In genomic region chr3:73467211-73467610, GRCh38 we compare ENCODE assay signal across 19 cellular contexts.
DNase-seq lines count a peak whose midpoint lies in the region; FAIRE-seq and TF ChIP-seq lines count a peak whose summit lies in the region.
"Had no signal": no experiment of that assay in that cellular context is flagged by ENCODE, and none has a peak within 500 bp of the region (broad histone marks: within the 10 kb centered on the region; RNA-seq: fewer than 3 reads in every experiment).

No MANE protein-coding gene starts in this region.

- H3K79me1 ChIP-seq in H1 (ENCODE audit: low read depth, low read length) = no peaks in the 10 kb centered on the region

- H3K4me1 ChIP-seq in left ventricle myocardium inferior (peaks cover 62% of the 10 kb centered on the region), right atrium auricular region (peaks cover 0 to 11% of the 10 kb centered on the region in 2 donors), H1 (replicated peaks in 1 of 4; ENCODE audit: control insufficient read depth in 3 of 4, insufficient read depth in 4 of 4, low read length in 3 of 4) (no peaks in the 10 kb centered on the region)
- H3K4me1 ChIP-seq: HAP-1 had no signal

- CTCF ChIA-PET in H1 (lab: Charles Lee; ENCODE audit: partially characterized antibody) (no interaction called here), RWPE1 (lab: Yijun Ruan, JAX) (no interaction called here)

- H2BK5ac ChIP-seq in H1 (ENCODE audit: low read depth, low read length) = no peak overlapping the region

- no peak overlapping the region for H4K91ac ChIP-seq in H1 (replicated peaks; ENCODE audit: insufficient read length, low read length)

- TF ChIP-seq EP300 in H1 (IDR thresholded peaks at IDR 0.05; ENCODE audit: borderline replicate concordance in 1 of 2, low read depth in 2 of 2, low read length in 2 of 2) = no peak

- H3K23ac ChIP-seq in H1 (ENCODE audit: insufficient read length) = no peak overlapping the region

- no peak overlapping the region for H2BK12ac ChIP-seq in H1 (ENCODE audit: low read depth, low read length)

- no peak overlapping the region for H2BK15ac ChIP-seq in H1 (ENCODE audit: low read length)

- TF ChIP-seq POLR2A in H1 (IDR thresholded peaks at IDR 0.05; ENCODE audit: control extremely low read depth in 1 of 2, low read depth in 2 of 2, low read length in 2 of 2) = no peak

- H3K4me3 ChIP-seq in left ventricle myocardium inferior (no peak overlapping the region), right atrium auricular region (no peak overlapping the region), H1 (ENCODE audit: extremely low read depth in 1 of 4, insufficient read depth in 2 of 4, low read depth in 3 of 4, low read length in 4 of 4) (no peak overlapping the region)
- H3K4me3 ChIP-seq: HAP-1 had no signal

- TF ChIP-seq CTCF in left ventricle myocardium inferior (IDR thresholded peaks at IDR 0.05; ENCODE audit: borderline replicate concordance) (no peak), right atrium auricular region (IDR thresholded peaks at IDR 0.05) (no peak), H1 (IDR thresholded peaks at IDR 0.05; ENCODE audit: control extremely low read depth in 1 of 3, insufficient read depth in 1 of 3, low read depth in 1 of 3, low read length in 3 of 3) (no peak), RWPE1 (conservative IDR thresholded peaks at IDR 0.05; ENCODE audit: low read depth) (no peak)

- no peak overlapping the region for H3K4ac ChIP-seq in H1 (replicated peaks; ENCODE audit: insufficient read length, low read depth, low read length)

- no peak overlapping the region for H4K8ac ChIP-seq in H1 (ENCODE audit: extremely low read depth, insufficient read depth, low read length)

- no peaks in the 10 kb centered on the region for H4K20me1 ChIP-seq in H1 (replicated peaks in 1 of 2; ENCODE audit: control insufficient read depth in 1 of 2, insufficient read depth in 2 of 2, low read length in 2 of 2)

- H2AFZ ChIP-seq in H1 (ENCODE audit: low read length) = no peak overlapping the region

- no peak overlapping the region for H3K18ac ChIP-seq in H1 (ENCODE audit: extremely low read depth, low read length)

- H3K23me2 ChIP-seq in H1 (ENCODE audit: low read depth, low read length) = no peaks in the 10 kb centered on the region

- intact Hi-C loops in left ventricle myocardium inferior (cut with micrococcal nuclease) = no loop called here

- 95% methylated on average over 3 of the region's 3 CpGs; no CpG with 5 or more reads in 1 of the 2 experiments for WGBS in H1 (ENCODE audit: extremely low coverage in 1 of 2, insufficient coverage in 1 of 2, insufficient read length in 1 of 2, insufficient replicate concordance in 2 of 2, low coverage in 1 of 2, low lambda C conversion rate in 2 of 2, missing lambda C conversion rate in 1 of 2), 2 experiments

- peaks cover 0 to 2% of the 10 kb centered on the region in 2 experiments; a peak in 1 of 4 replicates for H3K79me2 ChIP-seq in H1 (ENCODE audit: control insufficient read depth in 1 of 2, insufficient read depth in 2 of 2, low read length in 2 of 2)

- FAIRE-seq in H1 (lab: Jason Lieb, UNC) (peak; percentile 13), urothelium cell line (lab: Jason Lieb, UNC) (no peak)

- POLR2A ChIA-PET in H1 (lab: Charles Lee; ENCODE audit: partially characterized antibody) = no interaction called here
- POLR2A ChIA-PET in RWPE1 (lab: Yijun Ruan, JAX; ENCODE audit: low non-redundant PET) = no interaction called here

- no peak for DNase-seq in left ventricle myocardium inferior
- DNase-seq in right atrium auricular region (ENCODE audit: low spot score) = no peak
- peak; percentile 86 for DNase-seq in NCI-H69 (lab: John Stamatoyannopoulos, UW)
- no peak for DNase-seq in H1 (ENCODE audit: low read depth in 1 of 2, low spot score in 2 of 2)
- no peak for DNase-seq in urothelium cell line (ENCODE audit: low spot score)
- DNase-seq in RWPE1 (ENCODE audit: low spot score) = no peak
- no peak for DNase-seq in glomerular visceral epithelial cell (ENCODE audit: extremely low spot score)
- DNase-seq: AML-193, GDM1, KG1, NCI-H187 treated with DMSO at 0.1 percent for 48 hours, NCI-H2171 treated with DMSO at 0.1 percent for 48 hours, NCI-H446 treated with DMSO at 0.1 percent for 48 hours, NCI-H774, PC-3, RPMI8226, SIG-M5 had no signal

- H3K36me3 ChIP-seq in left ventricle myocardium inferior (no peaks in the 10 kb centered on the region), right atrium auricular region (no peaks in the 10 kb centered on the region), H1 (ENCODE audit: control insufficient read depth in 2 of 4, insufficient read depth in 4 of 4, low read length in 3 of 4) (no peaks in the 10 kb centered on the region)
- H3K36me3 ChIP-seq: HAP-1 had no signal

- H2BK120ac ChIP-seq in H1 (replicated peaks; ENCODE audit: low read depth, low read length) = no peak overlapping the region

- H3K9me3 ChIP-seq in left ventricle myocardium inferior (replicated peaks) (no peaks in the 10 kb centered on the region), right atrium auricular region (no peaks in the 10 kb centered on the region), H1 (ENCODE audit: insufficient read depth in 2 of 2, low read depth in 1 of 2, low read length in 1 of 2) (no peaks in the 10 kb centered on the region)
- H3K9me3 ChIP-seq: HAP-1 had no signal

- no peak overlapping the region for H3K9ac ChIP-seq in H1 (replicated peaks in 1 of 4; ENCODE audit: extremely low read depth in 1 of 4, low read depth in 3 of 4, low read length in 3 of 4)

- H3K27ac ChIP-seq in left ventricle myocardium inferior (replicated peaks) (peak overlapping the region; percentile 6), right atrium auricular region (no peak overlapping the region), H1 (ENCODE audit: low read depth, low read length) (no peak overlapping the region), RWPE1 (no peak overlapping the region)
- H3K27ac ChIP-seq: C4-2B had no signal

- H3K14ac ChIP-seq in H1 (ENCODE audit: insufficient read length) = no peak overlapping the region

- H3K27me3 ChIP-seq in left ventricle myocardium inferior (ENCODE audit: low read depth) (no peaks in the 10 kb centered on the region), right atrium auricular region (no peaks in the 10 kb centered on the region), H1 (replicated peaks in 1 of 4; ENCODE audit: control insufficient read depth in 3 of 4, extremely low read depth in 1 of 4, insufficient read depth in 3 of 4, low read length in 3 of 4) (peaks cover 0 to 1% (median 0%) of the 10 kb centered on the region in 4 experiments; a peak in 1 of 7 replicates)

- H4K5ac ChIP-seq in H1 (ENCODE audit: insufficient read length, low read depth, low read length) = no peak overlapping the region

- TF ChIP-seq RAD21 in H1 (IDR thresholded peaks at IDR 0.05 in 1 of 2, conservative IDR thresholded peaks at IDR 0.05 in 1 of 2; ENCODE audit: low read depth in 2 of 2, low read length in 2 of 2) = no peak

- no peak overlapping the region for H3K4me2 ChIP-seq in H1 (ENCODE audit: insufficient read depth in 1 of 2, low read depth in 2 of 2, low read length in 2 of 2)

- H2AK5ac ChIP-seq in H1 (ENCODE audit: low read depth, low read length) = no peak overlapping the region

- no peak overlapping the region for H2BK20ac ChIP-seq in H1 (ENCODE audit: low read length)

- H3K56ac ChIP-seq in H1 (replicated peaks; ENCODE audit: insufficient read length, low read depth, low read length) = no peak overlapping the region

TF ChIP-seq in H1, 55 proteins besides CTCF, POLR2A, EP300 and RAD21:
- TF ChIP-seq KDM1A (IDR thresholded peaks at IDR 0.05; ENCODE audit: borderline replicate concordance, low read length) (no peak), SP1 (IDR thresholded peaks at IDR 0.05; ENCODE audit: low read depth, low read length) (no peak), BCL11A (IDR thresholded peaks at IDR 0.05; ENCODE audit: low read depth in 2 of 2, low read length in 2 of 2) (no peak), SP4 (IDR thresholded peaks at IDR 0.05; ENCODE audit: low read length) (no peak), RBBP5 (IDR thresholded peaks at IDR 0.05; ENCODE audit: borderline replicate concordance, low read depth, low read length) (no peak)
